In the genomic region with DNA sequence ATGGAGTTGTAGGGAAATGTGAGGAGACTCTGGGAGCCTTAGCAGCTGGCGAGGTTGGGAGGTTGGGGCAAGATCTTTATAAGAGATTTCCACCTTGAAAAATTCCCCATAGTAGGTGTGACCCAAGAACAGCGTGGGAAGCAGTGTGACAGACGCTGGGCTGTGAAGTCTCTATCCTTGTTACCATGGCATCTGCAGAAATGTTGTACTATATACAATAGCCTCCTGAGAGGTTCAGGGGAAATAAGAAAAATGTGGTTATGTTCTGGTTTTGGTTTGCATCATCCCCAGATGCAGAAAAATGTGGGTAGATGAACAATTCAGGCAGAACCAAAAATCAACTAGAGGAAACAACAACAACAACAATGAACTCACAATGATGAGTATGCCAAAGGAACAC, we compare ENCODE assay signal across 1 cellular context.
TF ChIP-seq lines count a peak whose summit lies in the region.

No MANE protein-coding gene starts in this region.

TF ChIP-seq in HepG2, 621 proteins besides CTCF, POLR2A, EP300 and RAD21 (continued from another document):
- TF ChIP-seq, protein P1, sequence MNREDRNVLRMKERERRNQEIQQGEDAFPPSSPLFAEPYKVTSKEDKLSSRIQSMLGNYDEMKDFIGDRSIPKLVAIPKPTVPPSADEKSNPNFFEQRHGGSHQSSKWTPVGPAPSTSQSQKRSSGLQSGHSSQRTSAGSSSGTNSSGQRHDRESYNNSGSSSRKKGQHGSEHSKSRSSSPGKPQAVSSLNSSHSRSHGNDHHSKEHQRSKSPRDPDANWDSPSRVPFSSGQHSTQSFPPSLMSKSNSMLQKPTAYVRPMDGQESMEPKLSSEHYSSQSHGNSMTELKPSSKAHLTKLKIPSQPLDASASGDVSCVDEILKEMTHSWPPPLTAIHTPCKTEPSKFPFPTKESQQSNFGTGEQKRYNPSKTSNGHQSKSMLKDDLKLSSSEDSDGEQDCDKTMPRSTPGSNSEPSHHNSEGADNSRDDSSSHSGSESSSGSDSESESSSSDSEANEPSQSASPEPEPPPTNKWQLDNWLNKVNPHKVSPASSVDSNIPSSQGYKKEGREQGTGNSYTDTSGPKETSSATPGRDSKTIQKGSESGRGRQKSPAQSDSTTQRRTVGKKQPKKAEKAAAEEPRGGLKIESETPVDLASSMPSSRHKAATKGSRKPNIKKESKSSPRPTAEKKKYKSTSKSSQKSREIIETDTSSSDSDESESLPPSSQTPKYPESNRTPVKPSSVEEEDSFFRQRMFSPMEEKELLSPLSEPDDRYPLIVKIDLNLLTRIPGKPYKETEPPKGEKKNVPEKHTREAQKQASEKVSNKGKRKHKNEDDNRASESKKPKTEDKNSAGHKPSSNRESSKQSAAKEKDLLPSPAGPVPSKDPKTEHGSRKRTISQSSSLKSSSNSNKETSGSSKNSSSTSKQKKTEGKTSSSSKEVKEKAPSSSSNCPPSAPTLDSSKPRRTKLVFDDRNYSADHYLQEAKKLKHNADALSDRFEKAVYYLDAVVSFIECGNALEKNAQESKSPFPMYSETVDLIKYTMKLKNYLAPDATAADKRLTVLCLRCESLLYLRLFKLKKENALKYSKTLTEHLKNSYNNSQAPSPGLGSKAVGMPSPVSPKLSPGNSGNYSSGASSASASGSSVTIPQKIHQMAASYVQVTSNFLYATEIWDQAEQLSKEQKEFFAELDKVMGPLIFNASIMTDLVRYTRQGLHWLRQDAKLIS (CRISPR knock-in tag; IDR thresholded peaks at IDR 0.05): no peak
